Comparison of ENCODE assay signal across 7 cellular contexts in the genomic region with DNA sequence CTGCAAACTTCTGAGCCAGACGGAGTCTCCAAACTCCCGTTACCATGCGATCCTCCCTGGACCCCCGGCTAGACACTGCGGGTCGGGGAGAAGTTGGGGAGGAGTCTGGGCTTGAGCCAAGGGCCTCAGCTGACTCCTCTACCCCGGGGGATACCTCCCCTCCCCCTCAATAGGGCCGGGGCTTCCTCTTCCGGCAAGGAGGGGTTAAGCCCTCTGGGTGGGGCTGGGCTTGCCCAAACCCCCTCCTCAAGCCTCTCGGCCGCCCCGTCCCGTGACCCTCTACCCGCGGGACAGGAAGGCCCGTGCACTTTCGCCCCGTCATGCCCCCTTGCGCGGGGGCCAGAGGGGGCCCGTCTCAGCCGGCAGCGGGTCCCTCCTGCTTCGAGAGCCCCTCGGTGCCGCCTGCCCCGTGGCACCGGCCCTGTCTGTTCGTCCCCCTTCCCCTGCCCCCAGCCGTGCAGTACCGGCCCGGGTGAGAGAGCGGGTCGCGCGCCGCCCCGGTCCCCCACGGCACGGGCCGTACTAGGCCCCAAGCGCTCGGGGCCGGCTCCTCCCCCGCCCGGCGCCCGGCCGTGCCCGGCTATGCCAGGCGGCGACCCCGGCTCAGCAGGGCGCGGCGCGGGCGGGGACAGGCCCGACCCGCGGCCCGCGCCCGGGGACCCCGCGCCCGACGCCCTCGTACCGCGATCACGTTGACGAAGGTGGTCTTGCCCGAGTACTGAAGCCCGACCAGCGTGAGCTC. TPM values are rescaled to one million over a fixed set of nuclear protein-coding genes. Genes with fewer than 3 reads are reported as not detected.
DNase-seq lines count a peak whose midpoint lies in the region; ATAC-seq and TF ChIP-seq lines count a peak whose summit lies in the region.

No MANE protein-coding gene starts in this region.

- TF ChIP-seq CTCF in GM12864 (IDR thresholded peaks at IDR 0.05; ENCODE audit: low read depth, low read length, missing control alignments) = no peak
- TF ChIP-seq CTCF in cardiac muscle cell (IDR thresholded peaks at IDR 0.05; ENCODE audit: low read depth, low read length) = no peak

- H3K36me3 Mint-ChIP-seq in activated T-helper 17 cell treated with anti-CD3 and anti-CD28 coated beads, Interleukin-2, amount 50 U/mL, for 72 hours (ENCODE audit: low read depth) = peaks cover 31% of the 10 kb centered on the region

- H3K27me3 ChIP-seq in Karpas-422 (ENCODE audit: low read length) (no peaks in the 10 kb centered on the region), cardiac muscle cell (peaks cover 4% of the 10 kb centered on the region)

- peak overlapping the region; percentile 97 for H3K4me3 Mint-ChIP-seq in activated T-helper 17 cell treated with anti-CD3 and anti-CD28 coated beads, Interleukin-2, amount 50 U/mL, for 72 hours

- peaks cover 10% of the 10 kb centered on the region for H3K4me1 Mint-ChIP-seq in activated T-helper 17 cell treated with anti-CD3 and anti-CD28 coated beads, Interleukin-2, amount 50 U/mL, for 72 hours

- peak overlapping the region; percentile 79 for H3K4me2 ChIP-seq in Karpas-422 (ENCODE audit: low read depth, low read length, poor library complexity, severe bottlenecking)

- no peaks in the 10 kb centered on the region for H3K9me2 ChIP-seq in Karpas-422 (replicated peaks; ENCODE audit: insufficient read depth, low read length)

- H3K4me3 ChIP-seq in GM12864 (ENCODE audit: low read depth, low read length) = peak overlapping the region; percentile 95
- peak overlapping the region; percentile 89 for H3K4me3 ChIP-seq in Karpas-422 (ENCODE audit: low read length)
- peak overlapping the region; percentile 87 for H3K4me3 ChIP-seq in cardiac muscle cell

- intact Hi-C loops in posterior vena cava (cut with DNase I) = no loop called here

- peaks cover 46% of the 10 kb centered on the region for H3K79me2 ChIP-seq in Karpas-422 (ENCODE audit: low read length)

- no peaks in the 10 kb centered on the region for H3K9me3 Mint-ChIP-seq in activated T-helper 17 cell treated with anti-CD3 and anti-CD28 coated beads, Interleukin-2, amount 50 U/mL, for 72 hours

- H4K20me1 ChIP-seq in Karpas-422 (ENCODE audit: insufficient read depth, low read depth, low read length) = peaks cover 13% of the 10 kb centered on the region; the same call in 1 of the 2 replicates

- H3K27ac Mint-ChIP-seq in activated T-helper 17 cell treated with anti-CD3 and anti-CD28 coated beads, Interleukin-2, amount 50 U/mL, for 72 hours = peak overlapping the region; percentile 98

- H3K9ac ChIP-seq in Karpas-422 (ENCODE audit: low read length) = peak overlapping the region; percentile 96

- peak; percentile 46 for ATAC-seq in GM21529 (IDR thresholded peaks at IDR 0.05; ENCODE audit: unreplicated experiment)
- peak; percentile 60 for ATAC-seq in activated T-helper 17 cell treated with anti-CD3 and anti-CD28 coated beads, Interleukin-2, amount 50 U/mL, for 72 hours (replicated peaks)

- H3K4me1 ChIP-seq in Karpas-422 (ENCODE audit: low read length) (peaks cover 20% of the 10 kb centered on the region), cardiac muscle cell (ENCODE audit: low read depth) (peaks cover 6% of the 10 kb centered on the region)

- DNase-seq in GM12864 (ENCODE audit: low read depth) = no peak
- peak; percentile 84 for DNase-seq in Karpas-422
- DNase-seq in cardiac muscle cell (ENCODE audit: low read depth in 1 of 2, low spot score in 1 of 2) = peak; percentile 27 to 44
- DNase-seq in posterior vena cava (ENCODE audit: low spot score) = peak; percentile 86
- DNase-seq in H4 (ENCODE audit: low spot score) = no peak

- peak overlapping the region; percentile 73 for H3K27ac ChIP-seq in Karpas-422 (ENCODE audit: low read length)
- H3K27ac ChIP-seq in cardiac muscle cell = peak overlapping the region; percentile 65

- H3K9me3 ChIP-seq in Karpas-422 (ENCODE audit: low read length) (no peaks in the 10 kb centered on the region), cardiac muscle cell (ENCODE audit: low read depth) (no peaks in the 10 kb centered on the region)

- H3K27me3 Mint-ChIP-seq in activated T-helper 17 cell treated with anti-CD3 and anti-CD28 coated beads, Interleukin-2, amount 50 U/mL, for 72 hours = no peaks in the 10 kb centered on the region

- H3K36me3 ChIP-seq in Karpas-422 (ENCODE audit: insufficient read depth, low read length) = no peaks in the 10 kb centered on the region
- H3K36me3 ChIP-seq in cardiac muscle cell = no peaks in the 10 kb centered on the region

- no peak overlapping the region for H2AFZ ChIP-seq in Karpas-422 (ENCODE audit: low read length)

RNA-seq across cellular contexts. Expression of a gene that starts 0.6 kb away (rescaled TPM):
- total RNA-seq in Karpas-422 (2014; rRNA removed; shearing (Covaris generic); ENCODE audit: low replicate concordance) = 26.7 and 44.9 TPM in 2 replicates
- total RNA-seq in activated T-helper 17 cell treated with anti-CD3 and anti-CD28 coated beads, Interleukin-2, amount 50 U/mL, for 72 hours = 10 to 100 TPM; 43.6 to 51.4 TPM
- 42.1 and 42.5 TPM in 2 replicates for total RNA-seq in cardiac muscle cell
- polyA plus RNA-seq in cardiac muscle cell = 45.3 and 49.1 TPM in 2 replicates
- total RNA-seq in posterior vena cava = 10 to 100 TPM; 85.6 to 94.1 TPM
- 19.4 and 21.6 TPM in 2 replicates for total RNA-seq in H4 (2014; rRNA removed; shearing (Covaris generic))

RNA-seq across cellular contexts. Expression of a gene that starts 16.5 kb away (rescaled TPM):
- 33.4 and 39.2 TPM in 2 replicates for total RNA-seq in Karpas-422 (2014; rRNA removed; shearing (Covaris generic); ENCODE audit: low replicate concordance)
- 100 to 1,000 TPM; 238 to 281 TPM for total RNA-seq in activated T-helper 17 cell treated with anti-CD3 and anti-CD28 coated beads, Interleukin-2, amount 50 U/mL, for 72 hours
- not detected in 2 replicates for total RNA-seq in cardiac muscle cell
- polyA plus RNA-seq in cardiac muscle cell = 0.66 TPM in 1 of 2 replicates, not detected in the other
- 1 to 10 TPM; 1.2 to 2.2 TPM for total RNA-seq in posterior vena cava
- total RNA-seq in H4 (2014; rRNA removed; shearing (Covaris generic)) = 0.12 TPM in 2 replicates

RNA-seq across cellular contexts. Expression of a gene that starts 21.2 kb away (rescaled TPM):
- not detected in 2 replicates for total RNA-seq in Karpas-422 (2014; rRNA removed; shearing (Covaris generic); ENCODE audit: low replicate concordance)
- total RNA-seq in activated T-helper 17 cell treated with anti-CD3 and anti-CD28 coated beads, Interleukin-2, amount 50 U/mL, for 72 hours = not detected
- total RNA-seq in cardiac muscle cell (not detected in 2 replicates), posterior vena cava (under 1 TPM in 1 of 2 donors, not detected in 1; 0.09 TPM)
- 0.79 TPM in 1 of 2 replicates, not detected in the other for polyA plus RNA-seq in cardiac muscle cell
- 0.02 TPM in 1 of 2 replicates, not detected in the other for total RNA-seq in H4 (2014; rRNA removed; shearing (Covaris generic))

RNA-seq across cellular contexts. Expression of a gene that starts 49.7 kb away (rescaled TPM):
- not detected in 2 replicates for total RNA-seq in Karpas-422 (2014; rRNA removed; shearing (Covaris generic); ENCODE audit: low replicate concordance)
- total RNA-seq in activated T-helper 17 cell treated with anti-CD3 and anti-CD28 coated beads, Interleukin-2, amount 50 U/mL, for 72 hours = under 1 TPM in 1 of 2 donors, not detected in 1; 0.21 TPM
- total RNA-seq in cardiac muscle cell (not detected in 2 replicates), posterior vena cava (under 1 TPM; 0.28 to 0.43 TPM)
- 0.16 TPM in 1 of 2 replicates, not detected in the other for polyA plus RNA-seq in cardiac muscle cell
- total RNA-seq in H4 (2014; rRNA removed; shearing (Covaris generic)) = 0.29 TPM in 1 of 2 replicates, not detected in the other

Comparison
In these comparisons a context has a peak if more than half of its experiments do, and no peak if none do; other contexts are left out.
1. DNase-seq: peak in Karpas-422 (single experiment), cardiac muscle cell (2 of 2) and posterior vena cava (single experiment); none in GM12864 (single experiment) and H4 (single experiment).
2. RNA of a gene that starts 16.5 kb away (total RNA-seq): 238 to 281 TPM in activated T-helper 17 cell treated with anti-CD3 and anti-CD28 coated beads, Interleukin-2, amount 50 U/mL, for 72 hours and 33.4 to 39.2 TPM in Karpas-422; 1.2 to 2.2 TPM in posterior vena cava, 0.12 TPM in H4 and not detected in cardiac muscle cell; every median in the first group is over 10 times any median in the second.
3. Peak in every context shown above with its lines, with median percentiles within 50 percentile points of each other: H3K4me3 ChIP-seq.